Comparison of ENCODE assay signal across 15 cellular contexts in the genomic region with DNA sequence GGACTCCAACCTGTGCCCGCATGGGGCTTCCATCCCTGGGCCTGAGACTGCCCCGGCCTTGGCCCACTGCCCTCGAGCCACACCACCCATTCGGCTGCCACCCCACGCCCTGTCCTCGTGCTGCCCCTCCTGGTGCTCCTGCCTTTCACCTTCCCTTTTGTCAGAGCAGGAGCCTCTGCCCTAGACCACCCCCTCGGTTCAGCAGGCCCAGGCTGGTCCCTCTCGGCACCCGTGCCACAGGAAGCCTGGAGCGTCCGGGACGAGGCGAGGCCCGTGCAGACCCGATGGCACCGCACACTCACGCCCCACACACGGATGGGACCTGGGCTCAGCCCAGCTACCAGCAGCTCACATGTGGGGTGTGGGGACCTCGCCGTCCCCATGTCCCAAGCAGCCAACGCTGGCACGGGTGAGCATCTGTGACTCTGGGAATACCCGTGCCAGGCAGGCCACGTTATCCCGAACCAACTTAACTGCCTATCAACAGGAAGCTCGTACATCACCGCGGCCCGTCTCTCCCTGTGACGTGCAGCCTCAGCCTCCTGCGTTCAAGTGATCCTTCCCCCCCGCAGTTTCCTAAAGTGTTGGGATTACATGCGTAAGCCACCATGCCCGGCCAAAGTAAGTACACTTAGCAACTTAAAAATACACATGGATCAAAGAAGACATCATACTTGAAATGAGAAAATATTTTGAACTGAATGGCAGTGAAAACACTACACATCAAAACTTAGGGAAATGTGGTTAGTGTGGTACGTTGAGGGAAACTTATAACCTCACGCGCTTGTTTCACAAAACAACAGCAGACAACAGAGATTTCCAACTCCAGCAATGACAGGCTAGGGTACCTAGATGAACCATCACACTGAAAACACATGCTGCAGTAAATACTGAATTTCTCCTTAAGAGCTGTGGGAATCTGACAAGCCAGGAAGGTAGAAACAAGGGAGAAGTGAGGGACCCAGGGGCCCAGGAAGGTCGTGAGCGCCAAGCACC. TPM values are rescaled to one million over a fixed set of nuclear protein-coding genes. Genes with fewer than 3 reads are reported as not detected.
"Had no signal": no experiment of that assay in that cellular context is flagged by ENCODE, and none has a peak within 500 bp of the region (broad histone marks: within the 10 kb centered on the region; RNA-seq: fewer than 3 reads in every experiment).

No MANE protein-coding gene starts in this region.

- H3K4me1 ChIP-seq: tibial artery had no signal

- H3K27me3 ChIP-seq: dorsolateral prefrontal cortex, tibial artery had no signal

- ATAC-seq: esophagus mucosa, left lobe of liver had no signal

- H3K9me3 ChIP-seq: tibial artery had no signal

- DNase-seq: activated CD4-positive, alpha-beta T cell treated with anti-CD3 and anti-CD28 coated beads, Interleukin-2, amount 50 U/mL, for 48 hours; activated CD4-positive, CD25-positive, alpha-beta regulatory T cell; activated CD8-positive, alpha-beta memory T cell treated with anti-CD3 and anti-CD28 coated beads, Interleukin-2, amount 50 U/mL, for 4 hours; activated effector memory CD4-positive, alpha-beta T cell treated with Interleukin-2 at 50 U/mL for 16 hours; aorta; dorsolateral prefrontal cortex; mesendoderm; SIG-M5; stimulated activated CD4-positive, alpha-beta T cell treated with anti-CD3 and anti-CD28 coated beads, Interleukin-4, amount 100 ng/mL, for 1 hour; tibial artery had no signal

- H3K27ac ChIP-seq: dorsolateral prefrontal cortex, tibial artery had no signal

- H3K4me3 ChIP-seq: dorsolateral prefrontal cortex, tibial artery had no signal

- H3K9me3 Mint-ChIP-seq: nephron had no signal

- H3K27ac Mint-ChIP-seq: nephron had no signal

- H3K4me1 Mint-ChIP-seq: nephron had no signal

- H3K4me3 Mint-ChIP-seq: nephron had no signal

RNA-seq across cellular contexts. Expression of a gene that starts 40.1 kb away (rescaled TPM):
- total RNA-seq: osteocyte; T-helper 2 cell treated with Interferon-gamma antibody and Interleukin-4, amounts not matched to agents 100 ng/mL and 5 ng/mL, for 36 hours had no signal
